In genomic region chr2:42101641-42102605, GRCh38 we compare ENCODE assay signal across 8 cellular contexts. TPM values are rescaled to one million over a fixed set of nuclear protein-coding genes. Genes with fewer than 3 reads are reported as not detected.
DNase-seq lines count a peak whose midpoint lies in the region; ATAC-seq and TF ChIP-seq lines count a peak whose summit lies in the region.

No MANE protein-coding gene starts in this region.

- H3K9ac ChIP-seq in stomach smooth muscle (ENCODE audit: low read length in 2 of 2): peak overlapping the region; percentile 49 to 55

- peak overlapping the region; percentile 100 for H3K27ac ChIP-seq in CD4-positive, alpha-beta T cell (ENCODE audit: low read depth, low read length)
- peak overlapping the region; percentile 69 for H3K27ac ChIP-seq in stomach smooth muscle (ENCODE audit: low read length)

- H3K9me3 Mint-ChIP-seq in CD4-positive, alpha-beta T cell: no peaks in the 10 kb centered on the region
- peaks cover 12% of the 10 kb centered on the region for H3K9me3 Mint-ChIP-seq in nephron progenitor cell

- intact Hi-C loops in CD4-positive, alpha-beta T cell (cut with DNase I, micrococcal nuclease): loop anchor here (1.0 to 10.0 kb wide), 5 partner anchors 22 to 1035 kb away; partner anchors contain the start of genes COX7A2L (in 1 of the 2) and EML4 (in 1 of the 2)

- peak overlapping the region; percentile 39 to 64 for H3K4me3 ChIP-seq in stomach smooth muscle (ENCODE audit: low read length in 2 of 2)

- H3K27ac Mint-ChIP-seq in CD4-positive, alpha-beta T cell: no peak overlapping the region
- peak overlapping the region; percentile 98 for H3K27ac Mint-ChIP-seq in nephron progenitor cell

- H3K36me3 ChIP-seq in stomach smooth muscle (ENCODE audit: control insufficient read depth in 2 of 2, insufficient read depth in 2 of 2, low read length in 2 of 2): no peaks in the 10 kb centered on the region

- H3K36me3 Mint-ChIP-seq in CD4-positive, alpha-beta T cell (ENCODE audit: low read depth): peaks cover 7% of the 10 kb centered on the region
- H3K36me3 Mint-ChIP-seq in nephron progenitor cell (ENCODE audit: low read depth): no peaks in the 10 kb centered on the region

- CTCF ChIA-PET in CD4-positive, alpha-beta T cell (lab: Charles Lee): interaction anchor here (1.5 kb wide), 1 partner anchor 31 kb away, joined by 5 read pairs; no protein-coding TSS in a partner anchor

- peak; percentile 72 for ATAC-seq in CD4-positive, alpha-beta T cell (ENCODE audit: poor library complexity)
- ATAC-seq in GM21390 (IDR thresholded peaks at IDR 0.05; ENCODE audit: unreplicated experiment): peak; percentile 57

- no peaks in the 10 kb centered on the region for H3K27me3 Mint-ChIP-seq in CD4-positive, alpha-beta T cell
- H3K27me3 Mint-ChIP-seq in nephron progenitor cell (ENCODE audit: low read depth, poor library complexity): peaks cover 12% of the 10 kb centered on the region

- POLR2A ChIA-PET in CD4-positive, alpha-beta T cell (lab: Charles Lee): interaction anchor here (0.6 to 14.3 kb wide), 14 partner anchors 13 to 708 kb away, joined by 3 to 255 read pairs (median 5); partner anchors contain the start of gene EML4

- H3K4me1 Mint-ChIP-seq in CD4-positive, alpha-beta T cell (ENCODE audit: low read depth): peaks cover 39% of the 10 kb centered on the region
- peaks cover 64% of the 10 kb centered on the region for H3K4me1 Mint-ChIP-seq in nephron progenitor cell

- H3K9me3 ChIP-seq in CD4-positive, alpha-beta T cell (ENCODE audit: control insufficient read depth, low read length): no peaks in the 10 kb centered on the region
- H3K9me3 ChIP-seq in stomach smooth muscle (ENCODE audit: control insufficient read depth in 2 of 2, low read length in 2 of 2): peaks cover 0 to 2% of the 10 kb centered on the region in 2 donors

- TF ChIP-seq CTCF in CD4-positive, alpha-beta T cell (IDR thresholded peaks at IDR 0.05): no peak
- TF ChIP-seq CTCF in nephron progenitor cell (IDR thresholded peaks at IDR 0.05): no peak

- peak; percentile 86 to 95 (median 91) for DNase-seq in CD4-positive, alpha-beta T cell
- DNase-seq in HuH-7 (ENCODE audit: low spot score) (peak; percentile 47), activated T-cell treated with anti-CD3 and anti-CD28 coated beads for 24 hours (ENCODE audit: low read depth) (peak; percentile 78), fibroblast of gingiva (ENCODE audit: low read depth) (peak; percentile 58), nephron progenitor cell (peak; percentile 58), COLO829 (ENCODE audit: low spot score) (no peak)

- no peaks in the 10 kb centered on the region for H3K27me3 ChIP-seq in CD4-positive, alpha-beta T cell (ENCODE audit: control insufficient read depth, insufficient read depth, low read length)
- H3K27me3 ChIP-seq in stomach smooth muscle (ENCODE audit: control insufficient read depth in 1 of 2, insufficient read depth in 2 of 2, low read length in 2 of 2): no peaks in the 10 kb centered on the region

- H3K4me3 Mint-ChIP-seq in CD4-positive, alpha-beta T cell: peak overlapping the region; percentile 88
- peak overlapping the region; percentile 65 for H3K4me3 Mint-ChIP-seq in nephron progenitor cell

- peaks cover 19% of the 10 kb centered on the region for H3K4me1 ChIP-seq in stomach smooth muscle (ENCODE audit: control insufficient read depth, insufficient read depth, low read length)

RNA-seq across cellular contexts. Expression of gene PKDCC, which starts 54.1 kb away (rescaled TPM):
- total RNA-seq in CD4-positive, alpha-beta T cell: not detected
